8 cellular contexts compared by ENCODE assay signal in genomic region chr7:134458806-134459698, GRCh38. TPM values are rescaled to one million over a fixed set of nuclear protein-coding genes. Genes with fewer than 3 reads are reported as not detected.
DNase-seq lines count a peak whose midpoint lies in the region; ATAC-seq and TF ChIP-seq lines count a peak whose summit lies in the region.

Gene AKR1B1 (minus strand): TSS chr7:134459100. CDS start chr7:134459062, 38 bp downstream.

- H3K9me3 Mint-ChIP-seq in natural killer cell treated with Interleukin-12 subunit alpha and Interleukin-12 subunit beta and Interleukin-15 and Interleukin-18, amount 100 ng/mL, for 72 hours, result peaks cover 1% of the 10 kb centered on the region
- peaks cover 2% of the 10 kb centered on the region for H3K9me3 Mint-ChIP-seq in stimulated activated naive CD8-positive, alpha-beta T cell treated with anti-CD3 and anti-CD28 coated beads, Interleukin-15, Interleukin-2, amounts not matched to agents 100 ng/mL and 50 ng/mL, for 24 hours

- peak within 1 kb of the TSS; percentile 81 to 93 (median 86) for H3K4me3 ChIP-seq in Peyer's patch
- peak within 1 kb of the TSS; percentile 87 for H3K4me3 ChIP-seq in fibroblast of pulmonary artery (replicated peaks; ENCODE audit: low read depth, low read length)

- peak within 1 kb of the TSS; percentile 62 to 78 for H3K27ac Mint-ChIP-seq in natural killer cell treated with Interleukin-12 subunit alpha and Interleukin-12 subunit beta and Interleukin-15 and Interleukin-18, amount 100 ng/mL, for 72 hours
- peak within 1 kb of the TSS; percentile 71 for H3K27ac Mint-ChIP-seq in stimulated activated naive CD8-positive, alpha-beta T cell treated with anti-CD3 and anti-CD28 coated beads, Interleukin-15, Interleukin-2, amounts not matched to agents 100 ng/mL and 50 ng/mL, for 24 hours

- H3K36me3 Mint-ChIP-seq in natural killer cell treated with Interleukin-12 subunit alpha and Interleukin-12 subunit beta and Interleukin-15 and Interleukin-18, amount 100 ng/mL, for 72 hours, result peaks cover 2% of the 10 kb centered on the region
- peaks cover 13% of the 10 kb centered on the region for H3K36me3 Mint-ChIP-seq in stimulated activated naive CD8-positive, alpha-beta T cell treated with anti-CD3 and anti-CD28 coated beads, Interleukin-15, Interleukin-2, amounts not matched to agents 100 ng/mL and 50 ng/mL, for 24 hours (ENCODE audit: low read depth)

- H3K27ac ChIP-seq in Peyer's patch, result peak within 1 kb of the TSS; percentile 87 to 96 (median 90)

- H3K27me3 ChIP-seq in Peyer's patch, result no peaks in the 10 kb centered on the region

- H3K27me3 Mint-ChIP-seq in natural killer cell treated with Interleukin-12 subunit alpha and Interleukin-12 subunit beta and Interleukin-15 and Interleukin-18, amount 100 ng/mL, for 72 hours, result no peaks in the 10 kb centered on the region
- no peaks in the 10 kb centered on the region for H3K27me3 Mint-ChIP-seq in stimulated activated naive CD8-positive, alpha-beta T cell treated with anti-CD3 and anti-CD28 coated beads, Interleukin-15, Interleukin-2, amounts not matched to agents 100 ng/mL and 50 ng/mL, for 24 hours

- H3K36me3 ChIP-seq in Peyer's patch, result no peaks in the 10 kb centered on the region

- H3K4me3 Mint-ChIP-seq in natural killer cell treated with Interleukin-12 subunit alpha and Interleukin-12 subunit beta and Interleukin-15 and Interleukin-18, amount 100 ng/mL, for 72 hours, result peak within 1 kb of the TSS; percentile 88
- peak within 1 kb of the TSS; percentile 88 for H3K4me3 Mint-ChIP-seq in stimulated activated naive CD8-positive, alpha-beta T cell treated with anti-CD3 and anti-CD28 coated beads, Interleukin-15, Interleukin-2, amounts not matched to agents 100 ng/mL and 50 ng/mL, for 24 hours

- peak; percentile 28 to 33 for TF ChIP-seq POLR2A in Peyer's patch (IDR thresholded peaks at IDR 0.05)

- peaks cover 0 to 18% (median 9%) of the 10 kb centered on the region in 4 donors for H3K4me1 ChIP-seq in Peyer's patch

- TF ChIP-seq EP300 in Ishikawa (IDR thresholded peaks at IDR 0.05; ENCODE audit: borderline replicate concordance), result 0 out of 2 replicates have a peak, but pooled peaks have one; percentile 30

- peak; percentile 84 for DNase-seq in DMS153 (lab: John Stamatoyannopoulos, UW)
- DNase-seq in Peyer's patch, result peak; percentile 83 to 96 (median 88)
- peak; percentile 80 for DNase-seq in activated T-helper 9 cell treated with anti-CD3 and anti-CD28 coated beads, Interleukin-2, amount 50 U/mL, for 16 hours (ENCODE audit: low read depth)
- peak; percentile 95 for DNase-seq in fibroblast of pulmonary artery (ENCODE audit: low read depth)
- peak; percentile 94 for DNase-seq in natural killer cell treated with Interleukin-12 subunit alpha and Interleukin-12 subunit beta and Interleukin-15 and Interleukin-18, amount 100 ng/mL, for 72 hours (ENCODE audit: low spot score)

- no peak for TF ChIP-seq RAD21 in Ishikawa (IDR thresholded peaks at IDR 0.05; ENCODE audit: low read depth)

- peak; percentile 43 to 52 (median 47) for TF ChIP-seq CTCF in Peyer's patch (IDR thresholded peaks at IDR 0.05)
- peak; percentile 72 for TF ChIP-seq CTCF in fibroblast of pulmonary artery (IDR thresholded peaks at IDR 0.05; ENCODE audit: low read length, missing control alignments)

- H3K9me3 ChIP-seq in Peyer's patch, result no peaks in the 10 kb centered on the region

- peaks cover 36 to 46% of the 10 kb centered on the region in 2 donors for H3K4me1 Mint-ChIP-seq in natural killer cell treated with Interleukin-12 subunit alpha and Interleukin-12 subunit beta and Interleukin-15 and Interleukin-18, amount 100 ng/mL, for 72 hours (ENCODE audit: low read depth in 2 of 2)
- H3K4me1 Mint-ChIP-seq in stimulated activated naive CD8-positive, alpha-beta T cell treated with anti-CD3 and anti-CD28 coated beads, Interleukin-15, Interleukin-2, amounts not matched to agents 100 ng/mL and 50 ng/mL, for 24 hours (ENCODE audit: low read depth), result peaks cover 45% of the 10 kb centered on the region

- ATAC-seq in GM21528 (IDR thresholded peaks at IDR 0.05; ENCODE audit: low FRiP score, unreplicated experiment), result peak; percentile 93
- peak; percentile 97 for ATAC-seq in natural killer cell treated with Interleukin-12 subunit alpha and Interleukin-12 subunit beta and Interleukin-15 and Interleukin-18, amount 100 ng/mL, for 72 hours

TF ChIP-seq in Ishikawa, 13 proteins besides CTCF, POLR2A, EP300 and RAD21:
- TF ChIP-seq FOXM1 (IDR thresholded peaks at IDR 0.05; ENCODE audit: borderline replicate concordance, low read depth) (no peak), CREB1 (IDR thresholded peaks at IDR 0.05; ENCODE audit: low read depth) (peak; percentile 46; the same call in 1 of the 2 replicates), NFIC (IDR thresholded peaks at IDR 0.05) (no peak), REST (IDR thresholded peaks at IDR 0.05; ENCODE audit: low read depth) (no peak), MAX (IDR thresholded peaks at IDR 0.05) (peak; percentile 66), CEBPB (IDR thresholded peaks at IDR 0.05) (no peak), TCF12 (IDR thresholded peaks at IDR 0.05; ENCODE audit: low read depth) (0 out of 2 replicates have a peak, but pooled peaks have one; percentile 22), EGR1 (IDR thresholded peaks at IDR 0.05) (peak; percentile 66), TEAD4 (IDR thresholded peaks at IDR 0.05) (peak; percentile 40; the same call in 1 of the 2 replicates), USF1 (IDR thresholded peaks at IDR 0.05) (peak; percentile 18; the same call in 1 of the 2 replicates), YY1 (IDR thresholded peaks at IDR 0.05; ENCODE audit: low read depth) (0 out of 2 replicates have a peak, but pooled peaks have one; percentile 55), TAF1 (IDR thresholded peaks at IDR 0.05; ENCODE audit: low read depth) (peak; percentile 44; the same call in 1 of the 2 replicates), ZBTB7A (IDR thresholded peaks at IDR 0.05; ENCODE audit: low read depth) (peak; percentile 96)

RNA-seq across cellular contexts. Expression of gene AKR1B1, which starts in this region (rescaled TPM):
- 10 to 100 TPM in 3 of 4 donors, 1 to 10 TPM in 1; 3.9 to 59.4 (median 22.9) TPM for total RNA-seq in Peyer's patch
- 100 to 1,000 TPM; 102 to 115 TPM for total RNA-seq in natural killer cell treated with Interleukin-12 subunit alpha and Interleukin-12 subunit beta and Interleukin-15 and Interleukin-18, amount 100 ng/mL, for 72 hours

Comparison
In these comparisons a context has a peak if more than half of its experiments do, and no peak if none do; other contexts are left out.
1. Peak in every context shown above with its lines: DNase-seq, ATAC-seq, H3K4me3 ChIP-seq and H3K27ac ChIP-seq.